In genomic region chr1:86648255-86648654, GRCh38 we compare ENCODE assay signal across 11 cellular contexts. TPM values are rescaled to one million over a fixed set of nuclear protein-coding genes. Genes with fewer than 3 reads are reported as not detected.
A peak's percentile ranks its signal among the peaks of the same experiment; 100 is the strongest.
DNase-seq lines count a peak whose midpoint lies in the region; ATAC-seq, FAIRE-seq and TF ChIP-seq lines count a peak whose summit lies in the region.
"Had no signal": no experiment of that assay in that cellular context is flagged by ENCODE, and none has a peak within 500 bp of the region (broad histone marks: within the 10 kb centered on the region; RNA-seq: fewer than 3 reads in every experiment).

No MANE protein-coding gene starts in this region.

- peak overlapping the region; percentile 41 for H3K4me2 ChIP-seq in PC-3 (ENCODE audit: low read length)

- H3K9ac ChIP-seq in PC-3 (ENCODE audit: low read length) = no peak overlapping the region

- no peak overlapping the region for H2AFZ ChIP-seq in PC-3 (ENCODE audit: low read length)

- CTCF ChIA-PET in PC-3 (lab: Charles Lee) = no interaction called here

- ATAC-seq in PC-3 = peak; percentile 97
- no peak for ATAC-seq in HG02759 (IDR thresholded peaks at IDR 0.05; ENCODE audit: unreplicated experiment)

- H3K4me3 ChIP-seq in PC-3 (ENCODE audit: low read length) (no peak overlapping the region), fibroblast of the aortic adventitia (ENCODE audit: low read depth, low read length) (no peak overlapping the region)
- H3K4me3 ChIP-seq: cardiac muscle cell had no signal

- POLR2A ChIA-PET in PC-3 (lab: Charles Lee; ENCODE audit: unreplicated experiment) = interaction anchor here (0.6 kb wide), 1 partner anchor 1424 kb away, joined by 3 read pairs; no protein-coding TSS in a partner anchor

- peak in 2 of 3 experiments; percentile 3 to 59 for DNase-seq in NCI-H1417 (lab: John Stamatoyannopoulos, UW)
- DNase-seq in NCI-H1417 treated with DMSO at 0.1 percent for 48 hours (lab: John Stamatoyannopoulos, UW) = no peak
- DNase-seq in PC-3 = peak; percentile 73
- peak; percentile 47 for DNase-seq in fibroblast of the aortic adventitia (ENCODE audit: low read depth)
- peak; percentile 24 for DNase-seq in urothelium cell line (ENCODE audit: low spot score)
- DNase-seq in NCI-H2196 (lab: John Stamatoyannopoulos, UW; ENCODE audit: unreplicated experiment) = no peak
- DNase-seq in substantia nigra (lab: John Stamatoyannopoulos, UW) = no peak
- DNase-seq: activated CD4-positive, alpha-beta T cell treated with anti-CD3 and anti-CD28 coated beads, Interleukin-2, amount 50 U/mL, for 48 hours; SHP77 had no signal

- no peaks in the 10 kb centered on the region for H3K36me3 ChIP-seq in PC-3 (ENCODE audit: low read depth, low read length)
- H3K36me3 ChIP-seq: cardiac muscle cell had no signal

- H3F3A ChIP-seq in PC-3 (ENCODE audit: low read length, unreplicated experiment) = no peaks in the 10 kb centered on the region

- no peak for FAIRE-seq in urothelium cell line (lab: Jason Lieb, UNC)

- intact Hi-C loops in PC-3 (cut with micrococcal nuclease) = no loop called here

- H3K27me3 ChIP-seq in PC-3 (ENCODE audit: low read length) = no peaks in the 10 kb centered on the region
- H3K27me3 ChIP-seq: cardiac muscle cell had no signal

- no peaks in the 10 kb centered on the region for H3K9me3 ChIP-seq in PC-3 (ENCODE audit: low read length)

- H3K4me1 ChIP-seq in PC-3 (ENCODE audit: insufficient read depth, low read length) = peaks cover 10% of the 10 kb centered on the region

- TF ChIP-seq CTCF in PC-3 (conservative IDR thresholded peaks at IDR 0.05; ENCODE audit: low read depth, low read length) = no peak
- no peak for TF ChIP-seq CTCF in fibroblast of the aortic adventitia (IDR thresholded peaks at IDR 0.05; ENCODE audit: insufficient read depth, low read length)

- H3K27ac ChIP-seq in PC-3 (ENCODE audit: low read length) (no peak overlapping the region), substantia nigra (ENCODE audit: low read depth, low read length, poor library complexity, severe bottlenecking) (no peak overlapping the region)
- H3K27ac ChIP-seq: cardiac muscle cell had no signal

- no TSS peak for BruUV-seq in PC-3 (replicated peaks; lab: Mats Ljungman, UMichigan)

- no peaks in the 10 kb centered on the region for H3K79me2 ChIP-seq in PC-3 (ENCODE audit: low read length)

- H3K9me2 ChIP-seq in PC-3 (replicated peaks; ENCODE audit: low read length) = no peaks in the 10 kb centered on the region

- no peaks in the 10 kb centered on the region for H4K20me1 ChIP-seq in PC-3 (ENCODE audit: low read length)

RNA-seq across cellular contexts. Expression of gene SH3GLB1, which starts 56.1 kb away (rescaled TPM):
- total RNA-seq in PC-3 (2014; rRNA removed) (23.3 and 25.0 TPM in 2 replicates), fibroblast of the aortic adventitia (ENCODE audit: low replicate concordance) (85.3 and 89.5 TPM in 2 replicates)

Comparison
In these comparisons a context has a peak if more than half of its experiments do, and no peak if none do; other contexts are left out.
1. DNase-seq: peak in NCI-H1417 (2 of 3), PC-3 (single experiment), fibroblast of the aortic adventitia (single experiment) and urothelium cell line (single experiment); none in NCI-H1417 treated with DMSO at 0.1 percent for 48 hours (single experiment), NCI-H2196 (single experiment) and substantia nigra (0 of 49).